In the genomic region with DNA sequence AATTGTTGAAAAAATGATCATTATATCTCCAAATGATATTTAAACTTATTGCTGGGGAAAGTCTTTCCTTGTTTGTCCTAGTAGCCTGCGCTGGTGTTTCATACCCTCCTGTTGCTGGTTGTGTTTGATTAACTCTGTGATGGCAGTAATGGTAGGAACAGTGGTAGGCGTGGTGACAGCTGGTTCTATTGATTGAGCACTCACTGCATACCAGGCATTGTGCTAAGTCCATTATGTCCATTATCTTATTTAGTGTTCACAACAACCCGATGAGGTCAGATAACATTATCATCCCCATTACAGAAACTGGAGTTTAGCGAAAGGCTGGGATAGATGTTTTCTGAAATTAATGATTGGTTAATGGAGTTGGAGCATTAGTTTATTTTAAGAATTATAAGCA, we compare ENCODE assay signal across 16 cellular contexts. TPM values are rescaled to one million over a fixed set of nuclear protein-coding genes. Genes with fewer than 3 reads are reported as not detected.
DNase-seq lines count a peak whose midpoint lies in the region; ATAC-seq and TF ChIP-seq lines count a peak whose summit lies in the region.
"Had no signal": no experiment of that assay in that cellular context is flagged by ENCODE, and none has a peak within 500 bp of the region (broad histone marks: within the 10 kb centered on the region; RNA-seq: fewer than 3 reads in every experiment).

No MANE protein-coding gene starts in this region.

- no peak for ATAC-seq in GM18867 (IDR thresholded peaks at IDR 0.05; ENCODE audit: unreplicated experiment)
- no peak for ATAC-seq in GM18861 (IDR thresholded peaks at IDR 0.05; ENCODE audit: unreplicated experiment)
- ATAC-seq: foreskin keratinocyte had no signal

- DNase-seq in NCI-H510A treated with DMSO at 0.1 percent for 48 hours (lab: John Stamatoyannopoulos, UW): peak; percentile 12
- no peak for DNase-seq in NCI-H510A (lab: John Stamatoyannopoulos, UW)
- peak; percentile 34 for DNase-seq in NCI-H524 treated with DMSO at 0.1 percent for 48 hours (lab: John Stamatoyannopoulos, UW)
- no peak for DNase-seq in dorsolateral prefrontal cortex
- DNase-seq in smooth muscle cell (lab: John Stamatoyannopoulos, UW; ENCODE audit: unreplicated experiment): no peak
- no peak for DNase-seq in suprapubic skin (ENCODE audit: low spot score in 2 of 2)
- DNase-seq: amniotic stem cell, DND-41, foreskin keratinocyte, naive B cell, NCI-H187, sigmoid colon had no signal

- peak overlapping the region in 3 of 59 donors; percentile 12 to 25 (median 20) for H3K4me3 ChIP-seq in dorsolateral prefrontal cortex
- H3K4me3 ChIP-seq in smooth muscle cell: no peak overlapping the region
- H3K4me3 ChIP-seq in suprapubic skin: no peak overlapping the region
- H3K4me3 ChIP-seq: sigmoid colon, tibial nerve had no signal

- H3K9ac ChIP-seq in smooth muscle cell (ENCODE audit: low read depth): peak overlapping the region; percentile 15

- H3K27me3 ChIP-seq in dorsolateral prefrontal cortex: no peaks in the 10 kb centered on the region
- no peaks in the 10 kb centered on the region for H3K27me3 ChIP-seq in smooth muscle cell (ENCODE audit: low read depth)
- H3K27me3 ChIP-seq in suprapubic skin: no peaks in the 10 kb centered on the region
- H3K27me3 ChIP-seq: foreskin keratinocyte, sigmoid colon, tibial nerve had no signal

- no peak overlapping the region for H2AFZ ChIP-seq in smooth muscle cell (ENCODE audit: low read depth)

- intact Hi-C loops in dorsolateral prefrontal cortex (cut with DNase I): no loop called here

- peaks cover 15% of the 10 kb centered on the region for H3K79me2 ChIP-seq in smooth muscle cell (ENCODE audit: low read depth)

- peaks cover 18% of the 10 kb centered on the region for H3F3A ChIP-seq in smooth muscle cell (ENCODE audit: low read depth)

- H3K4me1 ChIP-seq in smooth muscle cell (ENCODE audit: low read depth) (peaks cover 14% of the 10 kb centered on the region), suprapubic skin (peaks cover 21% of the 10 kb centered on the region)

- TF ChIP-seq EP300 in suprapubic skin (IDR thresholded peaks at IDR 0.05): no peak

- H3K9me3 ChIP-seq in smooth muscle cell (replicated peaks; ENCODE audit: low read depth): no peaks in the 10 kb centered on the region
- no peaks in the 10 kb centered on the region for H3K9me3 ChIP-seq in suprapubic skin
- H3K9me3 ChIP-seq: sigmoid colon, tibial nerve had no signal

- H3K36me3 ChIP-seq in smooth muscle cell (ENCODE audit: low read depth) (no peaks in the 10 kb centered on the region), suprapubic skin (peaks cover 31% of the 10 kb centered on the region)

- no peak for TF ChIP-seq CTCF in dorsolateral prefrontal cortex (IDR thresholded peaks at IDR 0.05 in 54 of 56, conservative IDR thresholded peaks at IDR 0.05 in 2 of 56; ENCODE audit: low read depth in 1 of 56, partially characterized antibody in 56 of 56)
- no peak for TF ChIP-seq CTCF in smooth muscle cell (IDR thresholded peaks at IDR 0.05; ENCODE audit: borderline replicate concordance, insufficient read depth, poor library complexity, severe bottlenecking)
- no peak for TF ChIP-seq CTCF in suprapubic skin (IDR thresholded peaks at IDR 0.05)

- 59% methylated on average over 4 of the region's 4 CpGs for WGBS in smooth muscle cell (ENCODE audit: low lambda C conversion rate)
- WGBS in suprapubic skin: 90% methylated on average over 4 of the region's 4 CpGs

- peak overlapping the region in 47 of 59 donors; percentile 4 to 98 (median 62) for H3K27ac ChIP-seq in dorsolateral prefrontal cortex
- peak overlapping the region; percentile 64 for H3K27ac ChIP-seq in smooth muscle cell (ENCODE audit: low read depth)
- no peak overlapping the region for H3K27ac ChIP-seq in suprapubic skin
- H3K27ac ChIP-seq: foreskin keratinocyte, RWPE1, sigmoid colon, tibial nerve had no signal

- no peak overlapping the region for H3K4me2 ChIP-seq in smooth muscle cell

- no peak for TF ChIP-seq POLR2A in suprapubic skin (IDR thresholded peaks at IDR 0.05)

- peaks cover 28% of the 10 kb centered on the region for H4K20me1 ChIP-seq in smooth muscle cell (ENCODE audit: low read depth)

RNA-seq across cellular contexts. Expression of gene PPP1R21, which starts 11.5 kb away (rescaled TPM):
- total RNA-seq in dorsolateral prefrontal cortex (10 to 100 TPM; 38.9 to 78.2 (median 60.3) TPM), smooth muscle cell (16.1 and 18.4 TPM in 2 replicates), suprapubic skin (10 to 100 TPM; 26.5 to 52.3 (median 34.7) TPM)
- 11.5 and 15.7 TPM in 2 replicates for polyA plus RNA-seq in smooth muscle cell

Comparison
In these comparisons a context has a peak if more than half of its experiments do, and no peak if none do; other contexts are left out.
1. DNase-seq: peak in NCI-H510A treated with DMSO at 0.1 percent for 48 hours (single experiment) and NCI-H524 treated with DMSO at 0.1 percent for 48 hours (single experiment); none in NCI-H510A (single experiment), dorsolateral prefrontal cortex (0 of 10), smooth muscle cell (single experiment) and suprapubic skin (0 of 2).